Comparison of ENCODE assay signal across 15 cellular contexts in genomic region chr13:33270906-33271538, GRCh38. TPM values are rescaled to one million over a fixed set of nuclear protein-coding genes. Genes with fewer than 3 reads are reported as not detected.
A peak's percentile ranks its signal among the peaks of the same experiment; 100 is the strongest.
DNase-seq lines count a peak whose midpoint lies in the region; ATAC-seq and TF ChIP-seq lines count a peak whose summit lies in the region.
"Had no signal": no experiment of that assay in that cellular context is flagged by ENCODE, and none has a peak within 500 bp of the region (broad histone marks: within the 10 kb centered on the region; RNA-seq: fewer than 3 reads in every experiment).

No MANE protein-coding gene starts in this region.

- no peak overlapping the region for H3K9ac ChIP-seq in muscle layer of colon (ENCODE audit: low read length)
- H3K9ac ChIP-seq: SK-N-SH had no signal

- 75% methylated on average over 3 of the region's 3 CpGs; no CpG with 5 or more reads in 1 of the 2 donors for WGBS in transverse colon (ENCODE audit: low coverage in 1 of 2), 2 donors

- H3K36me3 ChIP-seq in RWPE2 (ENCODE audit: low read depth) (peaks cover 26% of the 10 kb centered on the region), muscle layer of colon (ENCODE audit: insufficient read depth, low read length) (no peaks in the 10 kb centered on the region), transverse colon (no peaks in the 10 kb centered on the region)

- in situ Hi-C loops in transverse colon (cut with MboI; ENCODE audit: low pct_ligation_motif_present in 1 of 4, low pct_unique_long_range_greater_than_20kb in 1 of 4, low sequenced_read_pairs in 3 of 4), result no loop called here

- no peak for TF ChIP-seq EP300 in transverse colon (IDR thresholded peaks at IDR 0.05; ENCODE audit: low read depth)

- no peaks in the 10 kb centered on the region for H3K9me3 ChIP-seq in RWPE2 (ENCODE audit: severe bottlenecking)
- H3K9me3 ChIP-seq in muscle layer of colon (ENCODE audit: low read length), result no peaks in the 10 kb centered on the region
- no peaks in the 10 kb centered on the region for H3K9me3 ChIP-seq in transverse colon
- H3K9me3 ChIP-seq: SK-N-SH had no signal

- no peak for TF ChIP-seq POLR2A in transverse colon (IDR thresholded peaks at IDR 0.05)

- peaks cover 40% of the 10 kb centered on the region for H3K4me1 ChIP-seq in RWPE2 (ENCODE audit: insufficient read depth, poor library complexity, severe bottlenecking)
- peaks cover 74% of the 10 kb centered on the region for H3K4me1 ChIP-seq in muscle layer of colon (ENCODE audit: insufficient read depth, low read length)
- H3K4me1 ChIP-seq in transverse colon, result peaks cover 21 to 78% (median 45%) of the 10 kb centered on the region in 4 donors

- H3K27ac ChIP-seq in RWPE2 (ENCODE audit: poor library complexity, severe bottlenecking), result peak overlapping the region; percentile 99
- peak overlapping the region; percentile 66 for H3K27ac ChIP-seq in muscle layer of colon (ENCODE audit: low read depth, low read length)
- peak overlapping the region; percentile 75 to 85 (median 78) for H3K27ac ChIP-seq in transverse colon

- intact Hi-C loops in transverse colon (cut with DNase I; ENCODE audit: low total_unique reads), result no loop called here

- TF ChIP-seq CTCF in RWPE2 (IDR thresholded peaks at IDR 0.05; ENCODE audit: poor library complexity, severe bottlenecking) (no peak), transverse colon (IDR thresholded peaks at IDR 0.05) (no peak)

- ATAC-seq in RWPE2 (ENCODE audit: low read depth) (no peak), GM21390 (IDR thresholded peaks at IDR 0.05; ENCODE audit: unreplicated experiment) (no peak), GM18511 (IDR thresholded peaks at IDR 0.05; ENCODE audit: unreplicated experiment) (no peak), HG02884 (IDR thresholded peaks at IDR 0.05; ENCODE audit: unreplicated experiment) (no peak)
- ATAC-seq: CD8-positive, alpha-beta T cell had no signal

- DNase-seq in RWPE2 (ENCODE audit: low spot score) (no peak), fibroblast of peridontal ligament (ENCODE audit: extremely low read depth) (peak; percentile 76), transverse colon (no peak), DMS79 (lab: John Stamatoyannopoulos, UW) (no peak)
- DNase-seq: activated CD4-positive, CD25-positive, alpha-beta regulatory T cell; CD8-positive, alpha-beta T cell; cortex of kidney; head of caudate nucleus; NCI-H1417; NCI-H774; SK-N-SH had no signal

- H3K27me3 ChIP-seq in RWPE2 (ENCODE audit: insufficient read depth, poor library complexity, severe bottlenecking) (no peaks in the 10 kb centered on the region), muscle layer of colon (ENCODE audit: control insufficient read depth in 1 of 2, insufficient read depth in 2 of 2, low read length in 2 of 2) (no peaks in the 10 kb centered on the region), transverse colon (no peaks in the 10 kb centered on the region)

- H3K4me3 ChIP-seq in RWPE2 (ENCODE audit: severe bottlenecking), result no peak overlapping the region
- no peak overlapping the region for H3K4me3 ChIP-seq in muscle layer of colon (ENCODE audit: low read depth in 1 of 2, low read length in 2 of 2)
- H3K4me3 ChIP-seq in transverse colon, result no peak overlapping the region

RNA-seq across cellular contexts. Expression of gene STARD13, which starts 14.5 kb away (rescaled TPM):
- total RNA-seq in transverse colon, result 100 to 1,000 TPM in 1 of 4 donors, 10 to 100 TPM in 3; 18.1 to 107 (median 41.5) TPM
- total RNA-seq: CD8-positive, alpha-beta T cell had no signal
